8 cellular contexts compared by ENCODE assay signal in genomic region chr11:65355776-65356393, GRCh38. TPM values are rescaled to one million over a fixed set of nuclear protein-coding genes. Genes with fewer than 3 reads are reported as not detected.
DNase-seq lines count a peak whose midpoint lies in the region; ATAC-seq and TF ChIP-seq lines count a peak whose summit lies in the region.

No MANE protein-coding gene starts in this region.

- peaks cover 16% of the 10 kb centered on the region for H3K4me1 Mint-ChIP-seq in WTC11

- H3K23ac ChIP-seq in trophoblast cell (ENCODE audit: low read length): no peak overlapping the region

- no peak for ATAC-seq in WTC11
- ATAC-seq in HG03378 (IDR thresholded peaks at IDR 0.05; ENCODE audit: unreplicated experiment): no peak

- peak overlapping the region; percentile 81 for H3K4me3 Mint-ChIP-seq in WTC11

- H3K4me2 ChIP-seq in DOHH2 (ENCODE audit: low read length) (peak overlapping the region; percentile 96), trophoblast cell (ENCODE audit: low read length) (peak overlapping the region; percentile 96)

- peaks cover 30% of the 10 kb centered on the region for H3K27me3 Mint-ChIP-seq in WTC11 (ENCODE audit: low read depth)

- peaks cover 15% of the 10 kb centered on the region for H3K4me1 ChIP-seq in DOHH2 (ENCODE audit: control insufficient read depth, low read length)
- peaks cover 0 to 7% of the 10 kb centered on the region in 2 experiments for H3K4me1 ChIP-seq in trophoblast cell (ENCODE audit: control insufficient read depth in 1 of 2, insufficient read depth in 2 of 2, low read length in 2 of 2)

- H4K8ac ChIP-seq in trophoblast cell (ENCODE audit: low read depth, low read length): no peak overlapping the region

- no peaks in the 10 kb centered on the region for H3K9me2 ChIP-seq in DOHH2 (replicated peaks; ENCODE audit: control insufficient read depth, low read length)

- H2BK12ac ChIP-seq in trophoblast cell (ENCODE audit: low read length): no peak overlapping the region

- H3F3A ChIP-seq in DOHH2 (ENCODE audit: control insufficient read depth, insufficient read depth): peaks cover 17% of the 10 kb centered on the region

- H3K27me3 ChIP-seq in DOHH2 (ENCODE audit: control insufficient read depth, low read length) (no peaks in the 10 kb centered on the region), trophoblast cell (ENCODE audit: insufficient read depth, low read length) (peaks cover 6% of the 10 kb centered on the region)

- peaks cover 14% of the 10 kb centered on the region for H3K36me3 Mint-ChIP-seq in WTC11

- no CpG with 5 or more reads among the region's 35 CpGs for WGBS in trophoblast cell (ENCODE audit: extremely low coverage, insufficient coverage, insufficient read length)

- H4K20me1 ChIP-seq in DOHH2 (ENCODE audit: control insufficient read depth, insufficient read depth, low read depth, low read length): peaks cover 3% of the 10 kb centered on the region; the same call in 1 of the 2 replicates

- DNase-seq in WTC11 (ENCODE audit: low spot score): peak; percentile 42
- DNase-seq in fibroblast of villous mesenchyme (ENCODE audit: low read depth): peak; percentile 48
- DNase-seq in trophoblast cell: no peak
- DNase-seq in NAMALWA (ENCODE audit: low spot score): no peak
- no peak for DNase-seq in NCI-H2196 treated with DMSO at 0.1 percent for 48 hours (lab: John Stamatoyannopoulos, UW; ENCODE audit: unreplicated experiment)
- no peak for DNase-seq in kidney glomerular epithelial cell (lab: John Stamatoyannopoulos, UW)

- H3K27ac ChIP-seq in DOHH2 (ENCODE audit: low read depth, low read length) (no peak overlapping the region), trophoblast cell (ENCODE audit: low read depth, low read length) (no peak overlapping the region)

- H3K36me3 ChIP-seq in DOHH2 (ENCODE audit: control insufficient read depth, low read length) (peaks cover 22% of the 10 kb centered on the region), trophoblast cell (ENCODE audit: control insufficient read depth in 1 of 2, insufficient read depth in 2 of 2, low read length in 2 of 2) (peaks cover 16 to 17% of the 10 kb centered on the region in 2 experiments)

- no peak overlapping the region for H4K91ac ChIP-seq in trophoblast cell (ENCODE audit: low read depth, low read length)

- POLR2A ChIA-PET in WTC11 (lab: Charles Lee): interaction anchor here (0.6 to 2.7 kb wide), 6 partner anchors 23 to 162 kb away, joined by 3 to 8 read pairs (median 4); partner anchors contain the start of gene DPF2

- no peaks in the 10 kb centered on the region for H3K9me3 ChIP-seq in DOHH2 (ENCODE audit: control insufficient read depth, insufficient read depth, low read length)
- peaks cover 5% of the 10 kb centered on the region for H3K9me3 ChIP-seq in trophoblast cell (ENCODE audit: insufficient read depth, low read depth, low read length)

- no peak overlapping the region for H3K14ac ChIP-seq in trophoblast cell (ENCODE audit: low read length)

- H4K12ac ChIP-seq in trophoblast cell (ENCODE audit: low read depth, low read length): no peak overlapping the region

- no peak overlapping the region for H3K4ac ChIP-seq in trophoblast cell (ENCODE audit: low read depth, low read length)

- no peak overlapping the region for H3K27ac Mint-ChIP-seq in WTC11

- H2BK120ac ChIP-seq in trophoblast cell (ENCODE audit: insufficient read depth, low read length, poor library complexity): no peak overlapping the region

- peak overlapping the region; percentile 82 for H3K4me3 ChIP-seq in DOHH2 (ENCODE audit: low read length)
- H3K4me3 ChIP-seq in fibroblast of villous mesenchyme (ENCODE audit: low read depth, low read length): peak overlapping the region; percentile 56
- H3K4me3 ChIP-seq in trophoblast cell (ENCODE audit: low read depth, low read length): no peak overlapping the region

- H3K9me3 Mint-ChIP-seq in WTC11: no peaks in the 10 kb centered on the region

- no peak overlapping the region for H2BK5ac ChIP-seq in trophoblast cell (ENCODE audit: low read depth, low read length, poor library complexity)

- no peak overlapping the region for H2AFZ ChIP-seq in trophoblast cell (ENCODE audit: insufficient read depth, low read length, poor library complexity)

- H3K9ac ChIP-seq in trophoblast cell (ENCODE audit: low read length): no peak overlapping the region

- H3K79me2 ChIP-seq in DOHH2 (ENCODE audit: control insufficient read depth, low read length) (no peaks in the 10 kb centered on the region), trophoblast cell (ENCODE audit: control insufficient read depth, insufficient read depth, low read length, poor library complexity) (no peaks in the 10 kb centered on the region)

- H2AK5ac ChIP-seq in trophoblast cell (ENCODE audit: low read length): no peak overlapping the region

- CTCF ChIA-PET in WTC11 (lab: Charles Lee): interaction anchor here (0.5 to 3.2 kb wide), 18 partner anchors 22 to 287 kb away, joined by 3 to 18 read pairs (median 4); partner anchors contain the start of genes CAPN1, CDC42EP2, DPF2 and FAM89B

- no peak for TF ChIP-seq CTCF in DOHH2 (IDR thresholded peaks at IDR 0.05; ENCODE audit: low read depth, low read length, poor library complexity, severe bottlenecking)
- no peak for TF ChIP-seq CTCF in WTC11 (IDR thresholded peaks at IDR 0.05)
- TF ChIP-seq CTCF in fibroblast of villous mesenchyme (IDR thresholded peaks at IDR 0.05; ENCODE audit: insufficient read depth, low read depth, low read length): no peak

- H3K18ac ChIP-seq in trophoblast cell (ENCODE audit: low read length): no peak overlapping the region

- no peaks in the 10 kb centered on the region for H3K79me1 ChIP-seq in trophoblast cell (ENCODE audit: low read length)

TF ChIP-seq in WTC11, 78 proteins besides CTCF, POLR2A, EP300 and RAD21:
- no peak for TF ChIP-seq E2F1 (CRISPR knock-in tag; IDR thresholded peaks at IDR 0.05)
- TF ChIP-seq ZNF317 (CRISPR knock-in tag; IDR thresholded peaks at IDR 0.05; ENCODE audit: borderline replicate concordance, low read depth): no peak
- TF ChIP-seq FOXP4 (CRISPR knock-in tag; IDR thresholded peaks at IDR 0.05): 0 out of 2 replicates have a peak, but pooled peaks have one; percentile 37

RNA-seq across cellular contexts. Expression of gene TIGD3, which starts 1.3 kb away (rescaled TPM):
- total RNA-seq in WTC11 (2021): 1.9 to 2.3 TPM (median 2.1 TPM) in 3 replicates
- under 0.01 TPM in 1 of 2 replicates, not detected in the other for total RNA-seq in fibroblast of villous mesenchyme
- polyA plus RNA-seq in trophoblast cell (2013): 2.1 and 2.3 TPM in 2 replicates

RNA-seq across cellular contexts. Expression of gene DPF2, which starts 22.2 kb away (rescaled TPM):
- total RNA-seq in WTC11 (2021) (59.0 to 71.0 TPM (median 66.3 TPM) in 3 replicates), fibroblast of villous mesenchyme (47.0 and 60.9 TPM in 2 replicates)
- 64.3 and 69.7 TPM in 2 replicates for polyA plus RNA-seq in trophoblast cell (2013)

RNA-seq across cellular contexts. Expression of gene SLC25A45, which starts 26.6 kb away (rescaled TPM):
- total RNA-seq in WTC11 (2021) (1.5 to 2.5 TPM (median 1.7 TPM) in 3 replicates), fibroblast of villous mesenchyme (1.7 and 2.9 TPM in 2 replicates)
- 0.93 and 1.1 TPM in 2 replicates for polyA plus RNA-seq in trophoblast cell (2013)

RNA-seq across cellular contexts. Expression of gene FRMD8, which starts 30.6 kb away (rescaled TPM):
- 21.5 to 23.7 TPM (median 22.9 TPM) in 3 replicates for total RNA-seq in WTC11 (2021)
- total RNA-seq in fibroblast of villous mesenchyme: 44.5 and 60.6 TPM in 2 replicates
- 21.2 and 22.9 TPM in 2 replicates for polyA plus RNA-seq in trophoblast cell (2013)

RNA-seq across cellular contexts. Expression of gene CDC42EP2, which starts 41.2 kb away (rescaled TPM):
- total RNA-seq in WTC11 (2021) (11.0 to 15.2 TPM (median 11.5 TPM) in 3 replicates), fibroblast of villous mesenchyme (21.3 and 32.8 TPM in 2 replicates)
- polyA plus RNA-seq in trophoblast cell (2013): 7.2 and 7.7 TPM in 2 replicates

Comparison
In these comparisons a context has a peak if more than half of its experiments do, and no peak if none do; other contexts are left out.
1. DNase-seq: peak in WTC11 (single experiment) and fibroblast of villous mesenchyme (single experiment); none in trophoblast cell (0 of 2), NAMALWA (single experiment), NCI-H2196 treated with DMSO at 0.1 percent for 48 hours (single experiment) and kidney glomerular epithelial cell (single experiment).